In genomic region chr14:58299665-58300202, GRCh38 we compare ENCODE assay signal across 8 cellular contexts. TPM values are rescaled to one million over a fixed set of nuclear protein-coding genes. Genes with fewer than 3 reads are reported as not detected.
DNase-seq lines count a peak whose midpoint lies in the region; ATAC-seq and TF ChIP-seq lines count a peak whose summit lies in the region.

No MANE protein-coding gene starts in this region.

- peak overlapping the region; percentile 90 for H3K4me3 ChIP-seq in right cardiac atrium (ENCODE audit: low read length)

- peak overlapping the region; percentile 84 to 97 (median 93) for H3K27ac Mint-ChIP-seq in CD14-positive monocyte

- H3K9me3 ChIP-seq in right cardiac atrium (ENCODE audit: control insufficient read depth, low read length) = no peaks in the 10 kb centered on the region

- no peak for ATAC-seq in activated T-cell treated with anti-CD3 and anti-CD28 coated beads, Interleukin-2, amount 50 U/mL, for 4 hours
- ATAC-seq in right cardiac atrium = no peak
- ATAC-seq in GM18870 (IDR thresholded peaks at IDR 0.05; ENCODE audit: unreplicated experiment) = no peak

- DNase-seq in CD14-positive monocyte (ENCODE audit: low spot score) = no peak
- DNase-seq in HPDE6-E6E7 (ENCODE audit: extremely low spot score) = peak; percentile 3
- DNase-seq in activated T-cell treated with anti-CD3 and anti-CD28 coated beads, Interleukin-2, amount 50 U/mL, for 4 hours = no peak
- no peak for DNase-seq in right cardiac atrium
- peak; percentile 62 for DNase-seq in retina
- DNase-seq in NCI-H1092 (lab: John Stamatoyannopoulos, UW) = no peak
- no peak for DNase-seq in NCI-H187 (lab: John Stamatoyannopoulos, UW)

- no peak for TF ChIP-seq CTCF in CD14-positive monocyte (IDR thresholded peaks at IDR 0.05)

- H3K27ac ChIP-seq in right cardiac atrium (ENCODE audit: low read length) = peak overlapping the region; percentile 93

- under 1% methylated on average over 15 of the region's 15 CpGs for WGBS in right cardiac atrium

- H3K9me3 Mint-ChIP-seq in CD14-positive monocyte = peaks cover 0 to 1% (median 0%) of the 10 kb centered on the region in 7 donors
- H3K9me3 Mint-ChIP-seq in activated T-cell treated with anti-CD3 and anti-CD28 coated beads, Interleukin-2, amount 50 U/mL, for 4 hours = no peaks in the 10 kb centered on the region

- intact Hi-C loops in CD14-positive monocyte (cut with micrococcal nuclease) (loop anchor here (2.0 to 10.0 kb wide), 3 partner anchors 55 to 125 kb away; partner anchors contain the start of genes PSMA3 (in 2 of the 2), KIAA0586 (in 1 of the 2) and TIMM9 (in 1 of the 2)), right cardiac atrium (cut with DNase I) (loop anchor here in 2 of 4 donors (10.0 kb wide), 1 partner anchor 55 kb away; the partner anchor contains the start of gene PSMA3 (in 2 of the 2))

- peak overlapping the region in 1 of 2 donors; percentile 99 for H3K4me3 Mint-ChIP-seq in CD14-positive monocyte
- peak overlapping the region; percentile 97 for H3K4me3 Mint-ChIP-seq in activated T-cell treated with anti-CD3 and anti-CD28 coated beads, Interleukin-2, amount 50 U/mL, for 4 hours

- H3K27me3 Mint-ChIP-seq in CD14-positive monocyte (ENCODE audit: low read depth in 3 of 3) = no peaks in the 10 kb centered on the region
- H3K27me3 Mint-ChIP-seq in activated T-cell treated with anti-CD3 and anti-CD28 coated beads, Interleukin-2, amount 50 U/mL, for 4 hours (ENCODE audit: low read depth) = no peaks in the 10 kb centered on the region

- peaks cover 32% of the 10 kb centered on the region for H3K4me1 Mint-ChIP-seq in CD14-positive monocyte
- H3K4me1 Mint-ChIP-seq in activated T-cell treated with anti-CD3 and anti-CD28 coated beads, Interleukin-2, amount 50 U/mL, for 4 hours (ENCODE audit: low read depth) = peaks cover 36% of the 10 kb centered on the region

- peaks cover 3% of the 10 kb centered on the region for H3K4me1 ChIP-seq in right cardiac atrium (ENCODE audit: control insufficient read depth, insufficient read depth, low read length)

- H3K36me3 Mint-ChIP-seq in CD14-positive monocyte = peaks cover 21 to 37% of the 10 kb centered on the region in 2 donors
- peaks cover 19% of the 10 kb centered on the region for H3K36me3 Mint-ChIP-seq in activated T-cell treated with anti-CD3 and anti-CD28 coated beads, Interleukin-2, amount 50 U/mL, for 4 hours (ENCODE audit: insufficient read depth)

- no peaks in the 10 kb centered on the region for H3K27me3 ChIP-seq in right cardiac atrium (ENCODE audit: control insufficient read depth, insufficient read depth)

RNA-seq across cellular contexts. Expression of gene ARID4A, which starts 1.4 kb away (rescaled TPM):
- polyA plus RNA-seq in CD14-positive monocyte (10 to 100 TPM in 1 of 2 donors, 1 to 10 TPM in 1; 6.5 to 13.2 TPM), right cardiac atrium (8.3 TPM)
- total RNA-seq in activated T-cell treated with anti-CD3 and anti-CD28 coated beads, Interleukin-2, amount 50 U/mL, for 4 hours = 10 to 100 TPM; 12.2 to 17.4 (median 13.2) TPM
- total RNA-seq in right cardiac atrium = 10 to 100 TPM; 17.1 to 26.1 (median 18.1) TPM

RNA-seq across cellular contexts. Expression of gene PSMA3, which starts 55.1 kb away (rescaled TPM):
- polyA plus RNA-seq in CD14-positive monocyte (100 to 1,000 TPM; 147 to 170 TPM), right cardiac atrium (159 TPM)
- total RNA-seq in activated T-cell treated with anti-CD3 and anti-CD28 coated beads, Interleukin-2, amount 50 U/mL, for 4 hours = 100 to 1,000 TPM; 485 to 528 (median 512) TPM
- 100 to 1,000 TPM; 112 to 147 (median 124) TPM for total RNA-seq in right cardiac atrium

Comparison
In these comparisons a context has a peak if more than half of its experiments do, and no peak if none do; other contexts are left out.
1. DNase-seq: peak in HPDE6-E6E7 (single experiment) and retina (single experiment); none in CD14-positive monocyte (single experiment), activated T-cell treated with anti-CD3 and anti-CD28 coated beads, Interleukin-2, amount 50 U/mL, for 4 hours (single experiment), right cardiac atrium (0 of 3), NCI-H1092 (single experiment) and NCI-H187 (0 of 2).